In genomic region chr2:25712455-25712854, GRCh38 we compare ENCODE assay signal across 1 cellular context.
TF ChIP-seq lines count a peak whose summit lies in the region.

No MANE protein-coding gene starts in this region.

TF ChIP-seq in HepG2, 621 proteins besides CTCF, POLR2A, EP300 and RAD21:
- TF ChIP-seq HOMEZ (CRISPR knock-in tag; IDR thresholded peaks at IDR 0.05; ENCODE audit: low read depth) (no peak), GABPA (IDR thresholded peaks at IDR 0.05; ENCODE audit: low read depth, low read length) (no peak), GABPA (CRISPR knock-in tag; IDR thresholded peaks at IDR 0.05; ENCODE audit: low read depth) (peak; percentile 19; the same call in 1 of the 2 replicates), ZNF468 (CRISPR knock-in tag; IDR thresholded peaks at IDR 0.05) (no peak)
